ENCODE assay signal across 1 cellular context in genomic region chr19:44767295-44768180, GRCh38.
TF ChIP-seq lines count a peak whose summit lies in the region.

No MANE protein-coding gene starts in this region.

TF ChIP-seq in HEK293, 187 proteins besides CTCF, POLR2A, EP300 and RAD21 (continued from another document):
- TF ChIP-seq, protein P1, sequence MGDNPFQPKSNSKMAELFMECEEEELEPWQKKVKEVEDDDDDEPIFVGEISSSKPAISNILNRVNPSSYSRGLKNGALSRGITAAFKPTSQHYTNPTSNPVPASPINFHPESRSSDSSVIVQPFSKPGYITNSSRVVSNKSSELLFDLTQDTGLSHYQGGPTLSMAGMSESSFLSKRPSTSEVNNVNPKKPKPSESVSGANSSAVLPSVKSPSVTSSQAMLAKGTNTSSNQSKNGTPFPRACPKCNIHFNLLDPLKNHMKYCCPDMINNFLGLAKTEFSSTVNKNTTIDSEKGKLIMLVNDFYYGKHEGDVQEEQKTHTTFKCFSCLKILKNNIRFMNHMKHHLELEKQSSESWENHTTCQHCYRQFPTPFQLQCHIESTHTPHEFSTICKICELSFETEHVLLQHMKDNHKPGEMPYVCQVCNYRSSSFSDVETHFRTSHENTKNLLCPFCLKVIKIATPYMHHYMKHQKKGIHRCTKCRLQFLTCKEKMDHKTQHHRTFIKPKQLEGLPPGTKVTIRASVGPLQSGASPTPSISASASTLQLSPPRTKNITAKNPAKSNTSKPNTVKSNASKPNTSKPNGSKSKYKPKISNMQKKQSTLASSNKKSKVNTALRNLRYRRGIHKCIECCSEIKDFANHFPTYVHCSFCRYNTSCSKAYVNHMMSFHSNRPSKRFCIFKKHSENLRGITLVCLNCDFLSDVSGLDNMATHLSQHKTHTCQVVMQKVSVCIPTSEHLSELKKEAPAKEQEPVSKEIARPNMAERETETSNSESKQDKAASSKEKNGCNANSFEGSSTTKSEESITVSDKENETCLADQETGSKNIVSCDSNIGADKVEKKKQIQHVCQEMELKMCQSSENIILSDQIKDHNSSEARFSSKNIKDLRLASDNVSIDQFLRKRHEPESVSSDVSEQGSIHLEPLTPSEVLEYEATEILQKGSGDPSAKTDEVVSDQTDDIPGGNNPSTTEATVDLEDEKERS (tag by site-specific recombination; IDR thresholded peaks at IDR 0.05) = peak; percentile 88
